Comparison of ENCODE assay signal across 10 cellular contexts in genomic region chr11:64314146-64314804, GRCh38. TPM values are rescaled to one million over a fixed set of nuclear protein-coding genes. Genes with fewer than 3 reads are reported as not detected.
DNase-seq lines count a peak whose midpoint lies in the region; ATAC-seq and TF ChIP-seq lines count a peak whose summit lies in the region.
"Had no signal": no experiment of that assay in that cellular context is flagged by ENCODE, and none has a peak within 500 bp of the region (broad histone marks: within the 10 kb centered on the region; RNA-seq: fewer than 3 reads in every experiment).

No MANE protein-coding gene starts in this region.

- DNase-seq in GM13977 (ENCODE audit: low spot score) (no peak), MM.1S (no peak), epithelial cell of proximal tubule (ENCODE audit: low read depth) (no peak), NCI-H2029 treated with DMSO at 0.1 percent for 48 hours (lab: John Stamatoyannopoulos, UW) (no peak)
- no peak for DNase-seq in stimulated activated effector memory CD8-positive, alpha-beta T cell treated with anti-CD3 and anti-CD28 coated beads, Interleukin-12 subunit alpha, Interleukin-12 subunit beta, amount 100 ng/mL, for 72 hours (ENCODE audit: low spot score in 2 of 2)
- DNase-seq in activated T-cell treated with anti-CD3 and anti-CD28 coated beads, Interleukin-2, amount 50 U/mL, for 1 hour = no peak
- DNase-seq: NCI-H2081 treated with DMSO at 0.1 percent for 48 hours, SHP77 treated with DMSO at 0.1 percent for 48 hours had no signal

- TF ChIP-seq CTCF in GM13977 (IDR thresholded peaks at IDR 0.05; ENCODE audit: extremely low read depth, insufficient read depth, missing control alignments) (peak; percentile 16), MM.1S (IDR thresholded peaks at IDR 0.05; ENCODE audit: low read length) (peak; percentile 16; the same call in 1 of the 2 replicates), epithelial cell of proximal tubule (conservative IDR thresholded peaks at IDR 0.05; ENCODE audit: low read depth, low read length) (peak; percentile 28)

- peak overlapping the region; percentile 72 for H3K27ac Mint-ChIP-seq in stimulated activated effector memory CD8-positive, alpha-beta T cell treated with anti-CD3 and anti-CD28 coated beads, Interleukin-12 subunit alpha, Interleukin-12 subunit beta, amount 100 ng/mL, for 72 hours
- H3K27ac Mint-ChIP-seq: progenitor cell of endocrine pancreas had no signal

- H3K4me1 Mint-ChIP-seq in stimulated activated effector memory CD8-positive, alpha-beta T cell treated with anti-CD3 and anti-CD28 coated beads, Interleukin-12 subunit alpha, Interleukin-12 subunit beta, amount 100 ng/mL, for 72 hours = peaks cover 52% of the 10 kb centered on the region

- peaks cover 5% of the 10 kb centered on the region for H3K4me1 ChIP-seq in MM.1S (ENCODE audit: low read length)

- H3K4me3 ChIP-seq in MM.1S (ENCODE audit: low read length) (no peak overlapping the region), epithelial cell of proximal tubule (ENCODE audit: low read depth, low read length) (no peak overlapping the region)

- H3K27me3 ChIP-seq in MM.1S (replicated peaks; ENCODE audit: insufficient read depth, low read length) = no peaks in the 10 kb centered on the region

- no peak overlapping the region for H3K4me3 Mint-ChIP-seq in stimulated activated effector memory CD8-positive, alpha-beta T cell treated with anti-CD3 and anti-CD28 coated beads, Interleukin-12 subunit alpha, Interleukin-12 subunit beta, amount 100 ng/mL, for 72 hours

- H2AFZ ChIP-seq in MM.1S (ENCODE audit: low read length) = no peak overlapping the region

- H4K20me1 ChIP-seq in MM.1S (ENCODE audit: insufficient read depth, low read length) = no peaks in the 10 kb centered on the region

- H3K9me3 ChIP-seq in MM.1S (replicated peaks; ENCODE audit: insufficient read depth, low read length) = no peaks in the 10 kb centered on the region

- no peak overlapping the region for H3K9ac ChIP-seq in MM.1S (ENCODE audit: low read length)

- H3K9me2 ChIP-seq in MM.1S (replicated peaks; ENCODE audit: insufficient read depth, low read length) = no peaks in the 10 kb centered on the region

- no peak overlapping the region for H3K27ac ChIP-seq in MM.1S (ENCODE audit: low read length)

- H3F3A ChIP-seq in MM.1S (ENCODE audit: insufficient read depth, low read length) = peaks cover 38% of the 10 kb centered on the region

- H3K79me2 ChIP-seq in MM.1S (ENCODE audit: low read length) = peaks cover 73% of the 10 kb centered on the region

- no peaks in the 10 kb centered on the region for H3K9me3 Mint-ChIP-seq in stimulated activated effector memory CD8-positive, alpha-beta T cell treated with anti-CD3 and anti-CD28 coated beads, Interleukin-12 subunit alpha, Interleukin-12 subunit beta, amount 100 ng/mL, for 72 hours

- no peak for ATAC-seq in stimulated activated effector memory CD8-positive, alpha-beta T cell treated with anti-CD3 and anti-CD28 coated beads, Interleukin-12 subunit alpha, Interleukin-12 subunit beta, amount 100 ng/mL, for 72 hours
- ATAC-seq in GM21447 (IDR thresholded peaks at IDR 0.05; ENCODE audit: unreplicated experiment) = no peak

- H3K4me2 ChIP-seq in MM.1S (ENCODE audit: low read depth, low read length) = no peak overlapping the region

- no peaks in the 10 kb centered on the region for H3K36me3 ChIP-seq in MM.1S (replicated peaks; ENCODE audit: insufficient read depth, low read length)

- in situ Hi-C loops in GM13977 (cut with MboI; ENCODE audit: low pct_unique_long_range_greater_than_20kb, low sequenced_read_pairs, unreplicated experiment) = no loop called here

- H3K36me3 Mint-ChIP-seq in stimulated activated effector memory CD8-positive, alpha-beta T cell treated with anti-CD3 and anti-CD28 coated beads, Interleukin-12 subunit alpha, Interleukin-12 subunit beta, amount 100 ng/mL, for 72 hours = peaks cover 76% of the 10 kb centered on the region

RNA-seq across cellular contexts. Expression of gene TRMT112, which starts 3.1 kb away (rescaled TPM):
- 359 and 470 TPM in 2 replicates for total RNA-seq in epithelial cell of proximal tubule

RNA-seq across cellular contexts. Expression of gene PRDX5, which starts 3.6 kb away (rescaled TPM):
- 284 and 357 TPM in 2 replicates for total RNA-seq in epithelial cell of proximal tubule

RNA-seq across cellular contexts. Expression of gene ESRRA, which starts 9.0 kb away (rescaled TPM):
- 47.2 and 61.9 TPM in 2 replicates for total RNA-seq in epithelial cell of proximal tubule

RNA-seq across cellular contexts. Expression of gene CATSPERZ, which starts 14.1 kb away (rescaled TPM):
- not detected in 2 replicates for total RNA-seq in epithelial cell of proximal tubule
- total RNA-seq: progenitor cell of endocrine pancreas had no signal

RNA-seq across cellular contexts. Expression of gene KCNK4, which starts 23.2 kb away (rescaled TPM):
- total RNA-seq in epithelial cell of proximal tubule = 0.51 TPM in 1 of 2 replicates, not detected in the other
